In genomic region chr10:70283445-70284399, GRCh38 we compare ENCODE assay signal across 1 cellular context.
TF ChIP-seq lines count a peak whose summit lies in the region.

Gene NPFFR1 (minus strand): TSS chr10:70284004. CDS start chr10:70283676, 328 bp downstream.

TF ChIP-seq in GM12878, 131 proteins besides CTCF, POLR2A, EP300 and RAD21 (continued from another document):
- no peak for TF ChIP-seq PRDM15 (CRISPR knock-in tag; IDR thresholded peaks at IDR 0.05)
- TF ChIP-seq DPF2 (IDR thresholded peaks at IDR 0.05): 0 out of 2 replicates have a peak, but pooled peaks have one; percentile 27
- TF ChIP-seq RELA (IDR thresholded peaks at IDR 0.05; ENCODE audit: borderline replicate concordance, partially characterized antibody): no peak
- TF ChIP-seq SMAD1 (IDR thresholded peaks at IDR 0.05; ENCODE audit: low read depth, partially characterized antibody): no peak
- 0 out of 2 replicates have a peak, but pooled peaks have one; percentile 16 for TF ChIP-seq IKZF1 (conservative IDR thresholded peaks at IDR 0.05)
- TF ChIP-seq, protein P1, sequence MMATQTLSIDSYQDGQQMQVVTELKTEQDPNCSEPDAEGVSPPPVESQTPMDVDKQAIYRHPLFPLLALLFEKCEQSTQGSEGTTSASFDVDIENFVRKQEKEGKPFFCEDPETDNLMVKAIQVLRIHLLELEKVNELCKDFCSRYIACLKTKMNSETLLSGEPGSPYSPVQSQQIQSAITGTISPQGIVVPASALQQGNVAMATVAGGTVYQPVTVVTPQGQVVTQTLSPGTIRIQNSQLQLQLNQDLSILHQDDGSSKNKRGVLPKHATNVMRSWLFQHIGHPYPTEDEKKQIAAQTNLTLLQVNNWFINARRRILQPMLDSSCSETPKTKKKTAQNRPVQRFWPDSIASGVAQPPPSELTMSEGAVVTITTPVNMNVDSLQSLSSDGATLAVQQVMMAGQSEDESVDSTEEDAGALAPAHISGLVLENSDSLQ (IDR thresholded peaks at IDR 0.05): no peak
- TF ChIP-seq STAT3 (IDR thresholded peaks at IDR 0.05; ENCODE audit: low read depth, low read length): no peak
- TF ChIP-seq BHLHE40 (IDR thresholded peaks at IDR 0.05; ENCODE audit: borderline replicate concordance in 1 of 2, low read depth in 2 of 2, low read length in 1 of 2): peak in 1 of 2 experiments; percentile 36; a peak in 1 of 4 replicates
- no peak for TF ChIP-seq BACH1 (IDR thresholded peaks at IDR 0.05; ENCODE audit: borderline replicate concordance)
- no peak for TF ChIP-seq SREBF2 (IDR thresholded peaks at IDR 0.05; ENCODE audit: low read length)
